Comparison of ENCODE assay signal across 18 cellular contexts in the genomic region with DNA sequence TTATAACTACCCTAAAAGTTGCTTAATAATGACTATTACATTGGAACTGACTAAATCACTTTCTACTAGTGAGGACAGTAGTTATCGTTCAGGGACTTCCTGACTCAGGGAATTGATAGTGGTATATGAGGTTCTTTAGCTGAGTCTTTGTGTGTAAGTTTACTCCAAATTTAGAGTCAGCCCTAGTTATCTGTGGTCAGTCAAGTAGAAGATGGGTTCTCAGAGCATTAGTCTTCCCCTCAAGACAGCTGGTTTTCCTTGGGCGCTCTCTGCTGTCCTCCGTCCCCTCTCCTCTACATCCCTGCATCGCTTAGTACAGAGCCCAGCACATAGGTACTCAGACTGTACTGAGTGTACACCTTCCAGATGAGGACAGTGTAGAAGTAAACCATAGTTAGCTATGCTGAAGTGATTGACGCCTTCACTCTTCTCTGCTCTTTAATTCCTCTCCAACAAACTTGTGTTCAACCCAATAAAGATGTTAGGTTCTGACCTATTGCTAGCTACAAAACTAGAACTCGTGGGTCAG.
A peak's percentile ranks its signal among the peaks of the same experiment; 100 is the strongest.
DNase-seq lines count a peak whose midpoint lies in the region; ATAC-seq and TF ChIP-seq lines count a peak whose summit lies in the region.
"Had no signal": no experiment of that assay in that cellular context is flagged by ENCODE, and none has a peak within 500 bp of the region (broad histone marks: within the 10 kb centered on the region; RNA-seq: fewer than 3 reads in every experiment).

No MANE protein-coding gene starts in this region.

- H3K79me2 ChIP-seq in GM23338 (replicated peaks; ENCODE audit: insufficient read depth) = peaks cover 66% of the 10 kb centered on the region

- no TSS peak for BruUV-seq in MCF 10A (replicated peaks; lab: Mats Ljungman, UMichigan)

- H3K4me3 Mint-ChIP-seq in GM23338 = no peak overlapping the region
- no peak overlapping the region for H3K4me3 Mint-ChIP-seq in MCF 10A (ENCODE audit: unreplicated experiment)
- H3K4me3 Mint-ChIP-seq: B cell had no signal

- H3K36me3 ChIP-seq in GM23338 (ENCODE audit: insufficient read depth) (no peaks in the 10 kb centered on the region), right atrium auricular region (no peaks in the 10 kb centered on the region), prostate gland (no peaks in the 10 kb centered on the region)
- H3K36me3 ChIP-seq: HAP-1, SJSA1 had no signal

- H3K9me3 Mint-ChIP-seq in GM23338 (no peaks in the 10 kb centered on the region), MCF 10A (ENCODE audit: unreplicated experiment) (no peaks in the 10 kb centered on the region)

- intact Hi-C loops in prostate gland (cut with DNase I) = no loop called here
- intact Hi-C loops in MCF 10A (cut with micrococcal nuclease) = no loop called here

- no peak for DNase-seq in GM23338 (ENCODE audit: low spot score)
- no peak for DNase-seq in right atrium auricular region (ENCODE audit: low spot score)
- no peak for DNase-seq in prostate gland (ENCODE audit: low spot score)
- DNase-seq in MCF 10A (ENCODE audit: unreplicated experiment) = no peak
- no peak for DNase-seq in GM19238 (ENCODE audit: insufficient read length, low spot score)
- DNase-seq: DMS79; MM.1S; NCI-H1092; NCI-H1436; NCI-H1930; NCI-H510A; NK-92 treated with Interleukin-12 subunit alpha and Interleukin-12 subunit beta, amount 100 ng/mL, for 24 hours had no signal

- no peaks in the 10 kb centered on the region for H3K27me3 Mint-ChIP-seq in GM23338 (ENCODE audit: insufficient read depth, low read depth, poor library complexity)
- H3K27me3 Mint-ChIP-seq in MCF 10A (ENCODE audit: insufficient read depth, unreplicated experiment) = no peaks in the 10 kb centered on the region
- H3K27me3 Mint-ChIP-seq: B cell had no signal

- no peak for TF ChIP-seq CTCF in GM23338 (conservative IDR thresholded peaks at IDR 0.05; ENCODE audit: low read depth in 2 of 2)
- no peak for TF ChIP-seq CTCF in VCaP (conservative IDR thresholded peaks at IDR 0.05)
- no peak for TF ChIP-seq CTCF in right atrium auricular region (IDR thresholded peaks at IDR 0.05)
- no peak for TF ChIP-seq CTCF in prostate gland (IDR thresholded peaks at IDR 0.05)
- TF ChIP-seq CTCF in MCF 10A (IDR thresholded peaks at IDR 0.05; ENCODE audit: unreplicated experiment) = no peak

- H2AFZ ChIP-seq in GM23338 = no peak overlapping the region

- H3K36me3 Mint-ChIP-seq in GM23338 (ENCODE audit: low read depth) (no peaks in the 10 kb centered on the region; the same call in 2 of the 3 replicates), MCF 10A (ENCODE audit: insufficient read depth, unreplicated experiment) (no peaks in the 10 kb centered on the region)

- no peaks in the 10 kb centered on the region for H3K9me2 ChIP-seq in GM23338 (ENCODE audit: insufficient read depth)

- no peak overlapping the region for H3K27ac Mint-ChIP-seq in GM23338
- no peak overlapping the region for H3K27ac Mint-ChIP-seq in MCF 10A (ENCODE audit: low read depth, unreplicated experiment)
- H3K27ac Mint-ChIP-seq: B cell had no signal

- H3K27me3 ChIP-seq in GM23338 (ENCODE audit: insufficient read depth) (no peaks in the 10 kb centered on the region), right atrium auricular region (no peaks in the 10 kb centered on the region), prostate gland (replicated peaks; ENCODE audit: insufficient read depth) (no peaks in the 10 kb centered on the region)
- H3K27me3 ChIP-seq: SJSA1 had no signal

- peak overlapping the region; percentile 16; the same call in 1 of the 2 replicates for H3K27ac ChIP-seq in GM23338 (ENCODE audit: low read depth)
- peak overlapping the region; percentile 86 for H3K27ac ChIP-seq in VCaP
- peak overlapping the region; percentile 51 to 60 for H3K27ac ChIP-seq in right atrium auricular region
- peak overlapping the region; percentile 40 to 72 for H3K27ac ChIP-seq in prostate gland
- H3K27ac ChIP-seq: SJSA1 had no signal

- H3K4me1 Mint-ChIP-seq in GM23338 = peaks cover 22% of the 10 kb centered on the region
- peaks cover 13% of the 10 kb centered on the region for H3K4me1 Mint-ChIP-seq in MCF 10A (ENCODE audit: insufficient read depth, unreplicated experiment)
- H3K4me1 Mint-ChIP-seq: B cell had no signal

- H3K9me3 ChIP-seq in right atrium auricular region = no peaks in the 10 kb centered on the region
- no peaks in the 10 kb centered on the region for H3K9me3 ChIP-seq in prostate gland
- H3K9me3 ChIP-seq: HAP-1, SJSA1 had no signal

- POLR2A ChIA-PET in MCF 10A (lab: Yijun Ruan, JAX) = interaction anchor here (0.9 kb wide), 1 partner anchor 10 kb away, joined by 3 read pairs; no protein-coding TSS in a partner anchor

- 82% methylated on average over 6 of the region's 6 CpGs for WGBS in prostate gland

- CTCF ChIA-PET in MCF 10A (lab: Yijun Ruan, JAX) = interaction anchor here (0.6 kb wide), 1 partner anchor 47 kb away, joined by 3 read pairs; no protein-coding TSS in a partner anchor

- no peaks in the 10 kb centered on the region for H4K20me1 ChIP-seq in GM23338 (replicated peaks; ENCODE audit: insufficient read depth)

- no peak overlapping the region for H3K4me3 ChIP-seq in GM23338
- H3K4me3 ChIP-seq in right atrium auricular region = no peak overlapping the region
- H3K4me3 ChIP-seq in prostate gland = no peak overlapping the region
- H3K4me3 ChIP-seq: HAP-1, SJSA1 had no signal

- no peak for TF ChIP-seq POLR2A in prostate gland (IDR thresholded peaks at IDR 0.05)

- no peak overlapping the region for H3K4me2 ChIP-seq in GM23338

- ATAC-seq in GM23338 = 0 out of 3 replicates have a peak, but pooled peaks have one; percentile 19
- ATAC-seq in GM19023 (IDR thresholded peaks at IDR 0.05; ENCODE audit: unreplicated experiment) = no peak
- ATAC-seq in GM21825 (IDR thresholded peaks at IDR 0.05; ENCODE audit: unreplicated experiment) = no peak

- H3K4me1 ChIP-seq in GM23338 (ENCODE audit: insufficient read depth) = peaks cover 39% of the 10 kb centered on the region
- H3K4me1 ChIP-seq in right atrium auricular region = peaks cover 0 to 59% of the 10 kb centered on the region in 2 donors
- peaks cover 10% of the 10 kb centered on the region for H3K4me1 ChIP-seq in prostate gland (replicated peaks)
- H3K4me1 ChIP-seq: SJSA1 had no signal

- H3F3A ChIP-seq in GM23338 (replicated peaks; ENCODE audit: low read depth) = no peaks in the 10 kb centered on the region

TF ChIP-seq in GM23338, 12 proteins besides CTCF, POLR2A, EP300 and RAD21 (continues in another document):
- TF ChIP-seq, protein P1, sequence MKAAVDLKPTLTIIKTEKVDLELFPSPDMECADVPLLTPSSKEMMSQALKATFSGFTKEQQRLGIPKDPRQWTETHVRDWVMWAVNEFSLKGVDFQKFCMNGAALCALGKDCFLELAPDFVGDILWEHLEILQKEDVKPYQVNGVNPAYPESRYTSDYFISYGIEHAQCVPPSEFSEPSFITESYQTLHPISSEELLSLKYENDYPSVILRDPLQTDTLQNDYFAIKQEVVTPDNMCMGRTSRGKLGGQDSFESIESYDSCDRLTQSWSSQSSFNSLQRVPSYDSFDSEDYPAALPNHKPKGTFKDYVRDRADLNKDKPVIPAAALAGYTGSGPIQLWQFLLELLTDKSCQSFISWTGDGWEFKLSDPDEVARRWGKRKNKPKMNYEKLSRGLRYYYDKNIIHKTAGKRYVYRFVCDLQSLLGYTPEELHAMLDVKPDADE (IDR thresholded peaks at IDR 0.05) = no peak
- TF ChIP-seq STAT1 (IDR thresholded peaks at IDR 0.05; ENCODE audit: unreplicated experiment) = no peak
- TF ChIP-seq EZH2phosphoT487 (IDR thresholded peaks at IDR 0.05; ENCODE audit: unreplicated experiment) = no peak
- no peak for TF ChIP-seq POLR2AphosphoS5 (IDR thresholded peaks at IDR 0.05; ENCODE audit: low read depth)

Comparison
In these comparisons a context has a peak if more than half of its experiments do, and no peak if none do; other contexts are left out.
1. H3K27ac ChIP-seq: peak in every context shown above with its lines; median percentile 86 in VCaP; 56 in prostate gland; 56 in right atrium auricular region; 16 in GM23338.